8 cellular contexts compared by ENCODE assay signal in genomic region chr12:85920324-85920947, GRCh38. TPM values are rescaled to one million over a fixed set of nuclear protein-coding genes. Genes with fewer than 3 reads are reported as not detected.
DNase-seq lines count a peak whose midpoint lies in the region; ATAC-seq, FAIRE-seq and TF ChIP-seq lines count a peak whose summit lies in the region.

No MANE protein-coding gene starts in this region.

- no peaks in the 10 kb centered on the region for H3K79me2 ChIP-seq in parathyroid adenoma

- no peak overlapping the region for H3K27ac ChIP-seq in parathyroid adenoma

- H3K27me3 ChIP-seq in BE2C (no peaks in the 10 kb centered on the region), NT2/D1 (ENCODE audit: insufficient read depth, insufficient read length) (no peaks in the 10 kb centered on the region), parathyroid adenoma (ENCODE audit: control insufficient read depth, insufficient read depth, low read length) (no peaks in the 10 kb centered on the region)

- TF ChIP-seq CTCF in BE2C (IDR thresholded peaks at IDR 0.05; ENCODE audit: low read depth, low read length) (peak; percentile 53; the same call in 1 of the 2 replicates), parathyroid adenoma (IDR thresholded peaks at IDR 0.05) (peak; percentile 60)

- ATAC-seq in GM18909 (IDR thresholded peaks at IDR 0.05; ENCODE audit: poor library complexity, unreplicated experiment) (peak; percentile 80), HG03565 (IDR thresholded peaks at IDR 0.05; ENCODE audit: unreplicated experiment) (peak; percentile 76)

- H3K4me1 ChIP-seq in BE2C: peaks cover 7% of the 10 kb centered on the region
- H3K4me1 ChIP-seq in NT2/D1 (ENCODE audit: insufficient read depth, insufficient read length): no peaks in the 10 kb centered on the region
- no peaks in the 10 kb centered on the region for H3K4me1 ChIP-seq in parathyroid adenoma

- no peaks in the 10 kb centered on the region for H3K9me3 ChIP-seq in BE2C
- no peaks in the 10 kb centered on the region for H3K9me3 ChIP-seq in NT2/D1 (ENCODE audit: insufficient read depth, low read length)
- no peaks in the 10 kb centered on the region for H3K9me3 ChIP-seq in parathyroid adenoma (ENCODE audit: control insufficient read depth, low read length)

- FAIRE-seq in endometrium (lab: Jason Lieb, UNC): peak; percentile 88
- no peak for FAIRE-seq in GM12892 (lab: Jason Lieb, UNC)

- H3K4me3 ChIP-seq in BE2C (ENCODE audit: low read depth, low read length) (no peak overlapping the region), NT2/D1 (ENCODE audit: insufficient read length, low read depth) (no peak overlapping the region), parathyroid adenoma (ENCODE audit: low read depth, low read length) (no peak overlapping the region)

- no peak for TF ChIP-seq POLR2A in GM12892 (IDR thresholded peaks at IDR 0.05; ENCODE audit: low read depth, low read length)

- H3K9ac ChIP-seq in NT2/D1 (ENCODE audit: insufficient read length, low read depth) (no peak overlapping the region), parathyroid adenoma (no peak overlapping the region)

- H2AFZ ChIP-seq in parathyroid adenoma: no peak overlapping the region

- H3K4me2 ChIP-seq in parathyroid adenoma (ENCODE audit: low read length): no peak overlapping the region

- H3K36me3 ChIP-seq in BE2C: no peaks in the 10 kb centered on the region
- no peaks in the 10 kb centered on the region for H3K36me3 ChIP-seq in NT2/D1 (ENCODE audit: insufficient read depth, insufficient read length, low read length)
- no peaks in the 10 kb centered on the region for H3K36me3 ChIP-seq in parathyroid adenoma (ENCODE audit: control insufficient read depth, insufficient read depth, low read length)

- DNase-seq in BE2C (no peak), NT2/D1 (ENCODE audit: low read depth, low spot score) (peak; percentile 9), GM12892 (ENCODE audit: insufficient read length) (no peak)
- no peak for DNase-seq in activated CD4-positive, alpha-beta T cell treated with anti-CD3 and anti-CD28 coated beads, Interleukin-2, amount 50 U/mL, for 48 hours

RNA-seq across cellular contexts. Expression of gene NTS, which starts 46.3 kb away (rescaled TPM):
- polyA plus RNA-seq in BE2C (2012; ENCODE audit: insufficient read depth, insufficient read length, low read depth): not detected
- not detected for polyA plus RNA-seq in GM12892 (2012; ENCODE audit: missing spikeins)
